In genomic region chr1:153375511-153375910, GRCh38 we compare ENCODE assay signal across 11 cellular contexts. TPM values are rescaled to one million over a fixed set of nuclear protein-coding genes. Genes with fewer than 3 reads are reported as not detected.
A peak's percentile ranks its signal among the peaks of the same experiment; 100 is the strongest.
DNase-seq lines count a peak whose midpoint lies in the region; TF ChIP-seq lines count a peak whose summit lies in the region.
"Had no signal": no experiment of that assay in that cellular context is flagged by ENCODE, and none has a peak within 500 bp of the region (broad histone marks: within the 10 kb centered on the region; RNA-seq: fewer than 3 reads in every experiment).

Gene S100A12, minus strand, starts transcription at chr1:153375621. Its CDS starts 1,029 bp downstream, at chr1:153374592.

- intact Hi-C loops in Calu3 (cut with micrococcal nuclease; ENCODE audit: unreplicated experiment) (no loop called here), left ventricle myocardium inferior (cut with micrococcal nuclease) (no loop called here)

- CTCF ChIA-PET in Calu3 (lab: Charles Lee) = interaction anchor here (0.7 to 1.1 kb wide), 3 partner anchors 18 to 1028 kb away, joined by 3 to 5 read pairs (median 4); partner anchors contain the start of gene S100A9

- no TSS peak for BruUV-seq in Calu3 (replicated peaks; lab: Mats Ljungman, UMichigan)

- TF ChIP-seq CTCF in Calu3 (IDR thresholded peaks at IDR 0.05; ENCODE audit: unreplicated experiment) = no peak
- TF ChIP-seq CTCF in epithelial cell of proximal tubule (conservative IDR thresholded peaks at IDR 0.05; ENCODE audit: low read depth, low read length) = no peak
- TF ChIP-seq CTCF in left ventricle myocardium inferior (IDR thresholded peaks at IDR 0.05; ENCODE audit: borderline replicate concordance) = no peak
- TF ChIP-seq CTCF in WERI-Rb-1 (IDR thresholded peaks at IDR 0.05; ENCODE audit: low read depth, low read length) = no peak

- no peak within 1 kb of the TSS for H3K4me3 Mint-ChIP-seq in Calu3 (ENCODE audit: low read depth, unreplicated experiment)
- H3K4me3 Mint-ChIP-seq: naive thymus-derived CD8-positive, alpha-beta T cell had no signal

- H3K4me3 ChIP-seq in epithelial cell of proximal tubule (ENCODE audit: low read depth, low read length) (no peak within 1 kb of the TSS), left ventricle myocardium inferior (no peak within 1 kb of the TSS), WERI-Rb-1 (ENCODE audit: low read depth, low read length) (no peak within 1 kb of the TSS)

- H3K9me3 ChIP-seq in left ventricle myocardium inferior (replicated peaks) (peaks cover 3% of the 10 kb centered on the region), WERI-Rb-1 (ENCODE audit: severe bottlenecking) (peaks cover 30% of the 10 kb centered on the region)

- H3K36me3 ChIP-seq in left ventricle myocardium inferior = no peaks in the 10 kb centered on the region
- H3K36me3 ChIP-seq in WERI-Rb-1 = no peaks in the 10 kb centered on the region

- no peaks in the 10 kb centered on the region for H3K36me3 Mint-ChIP-seq in Calu3 (ENCODE audit: insufficient read depth, unreplicated experiment)

- H3K4me1 ChIP-seq in left ventricle myocardium inferior = no peaks in the 10 kb centered on the region

- no peaks in the 10 kb centered on the region for H3K4me1 Mint-ChIP-seq in Calu3 (ENCODE audit: low read depth, unreplicated experiment)

- H3K27ac Mint-ChIP-seq in Calu3 (ENCODE audit: unreplicated experiment) = no peak within 1 kb of the TSS
- H3K27ac Mint-ChIP-seq: naive thymus-derived CD8-positive, alpha-beta T cell had no signal

- no peaks in the 10 kb centered on the region for H3K9me3 Mint-ChIP-seq in Calu3 (ENCODE audit: low read depth, unreplicated experiment)

- H3K27me3 ChIP-seq in left ventricle myocardium inferior (ENCODE audit: low read depth) (peaks cover 25% of the 10 kb centered on the region), WERI-Rb-1 (ENCODE audit: insufficient read depth, low read depth, severe bottlenecking) (peaks cover 100% of the 10 kb centered on the region)

- no peak within 1 kb of the TSS for H3K27ac ChIP-seq in left ventricle myocardium inferior (replicated peaks)
- no peak within 1 kb of the TSS for H3K27ac ChIP-seq in WERI-Rb-1

- DNase-seq in Calu3 = peak; percentile 43
- DNase-seq in NOMO-1 (lab: John Stamatoyannopoulos, UW; ENCODE audit: unreplicated experiment in 2 of 2) = peak; percentile 93 to 96
- peak; percentile 95 for DNase-seq in epithelial cell of proximal tubule (ENCODE audit: low read depth)
- DNase-seq in non-pigmented ciliary epithelial cell (ENCODE audit: low read depth) = peak; percentile 79
- no peak for DNase-seq in left ventricle myocardium inferior
- no peak for DNase-seq in NCI-H2029 (lab: John Stamatoyannopoulos, UW)
- DNase-seq in activated CD4-positive, alpha-beta T cell treated with anti-CD3 and anti-CD28 coated beads, Interleukin-2, amount 50 U/mL, for 4 hours = no peak
- no peak for DNase-seq in WERI-Rb-1
- DNase-seq: activated CD4-positive, alpha-beta T cell treated with anti-CD3 and anti-CD28 coated beads, Interleukin-2, amount 50 U/mL, for 1 hour; naive thymus-derived CD8-positive, alpha-beta T cell had no signal

- H3K27me3 Mint-ChIP-seq in Calu3 (ENCODE audit: unreplicated experiment) = peaks cover 57% of the 10 kb centered on the region

RNA-seq across cellular contexts. Expression of gene S100A12, which starts in this region (rescaled TPM):
- total RNA-seq in Calu3 (2022) (not detected in 2 replicates), epithelial cell of proximal tubule (not detected in 2 replicates), left ventricle myocardium inferior (2.3 TPM)
- total RNA-seq: glomerular endothelial cell; naive thymus-derived CD8-positive, alpha-beta T cell had no signal

Comparison
In these comparisons a context has a peak if more than half of its experiments do, and no peak if none do; other contexts are left out.
1. Peak in DNase-seq in Calu3; RNA of the gene not detected or under 1 TPM.
2. Peak in DNase-seq in epithelial cell of proximal tubule; RNA of the gene not detected or under 1 TPM.
3. DNase-seq: peak in NOMO-1 (2 of 2) and non-pigmented ciliary epithelial cell (single experiment); none in left ventricle myocardium inferior (single experiment), NCI-H2029 (single experiment), activated CD4-positive, alpha-beta T cell treated with anti-CD3 and anti-CD28 coated beads, Interleukin-2, amount 50 U/mL, for 4 hours (0 of 2) and WERI-Rb-1 (single experiment).